ENCODE assay signal across 17 cellular contexts in the genomic region with DNA sequence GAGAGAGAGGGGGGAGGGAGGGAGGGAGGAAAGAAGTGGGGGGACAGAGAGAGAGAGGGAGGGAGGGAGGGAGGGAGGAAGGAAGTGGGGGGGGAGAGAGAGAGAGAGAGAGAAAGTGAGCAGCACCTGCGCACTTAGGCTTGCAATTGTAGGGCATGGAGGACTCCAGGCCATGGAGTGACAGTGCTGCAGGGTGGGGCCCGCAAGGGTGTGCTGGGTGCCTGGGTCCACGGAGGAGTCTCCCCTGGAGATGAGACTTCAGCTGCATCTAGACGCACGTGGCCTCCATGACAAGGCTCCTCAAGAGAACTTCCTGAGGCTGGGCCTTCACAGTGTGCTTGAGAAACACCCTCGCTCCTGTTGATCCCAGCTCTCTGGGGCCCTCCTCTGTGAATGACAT. TPM values are rescaled to one million over a fixed set of nuclear protein-coding genes. Genes with fewer than 3 reads are reported as not detected.
A peak's percentile ranks its signal among the peaks of the same experiment; 100 is the strongest.
DNase-seq lines count a peak whose midpoint lies in the region; ATAC-seq and TF ChIP-seq lines count a peak whose summit lies in the region.
"Had no signal": no experiment of that assay in that cellular context is flagged by ENCODE, and none has a peak within 500 bp of the region (broad histone marks: within the 10 kb centered on the region; RNA-seq: fewer than 3 reads in every experiment).

No MANE protein-coding gene starts in this region.

- peaks cover 3% of the 10 kb centered on the region for H3K36me3 Mint-ChIP-seq in CD4-positive, CD25-positive, alpha-beta regulatory T cell
- no peaks in the 10 kb centered on the region for H3K36me3 Mint-ChIP-seq in natural killer cell treated with Interleukin-12 subunit alpha and Interleukin-12 subunit beta and Interleukin-15 and Interleukin-18, amount 100 ng/mL, for 72 hours
- H3K36me3 Mint-ChIP-seq: CD4-positive, alpha-beta memory T cell had no signal

- TF ChIP-seq POLR2A in NB4 (IDR thresholded peaks at IDR 0.05; ENCODE audit: extremely low read depth, insufficient read length), result no peak

- H3K36me3 ChIP-seq in CD4-positive, CD25-positive, alpha-beta regulatory T cell (ENCODE audit: control insufficient read depth, insufficient read depth, low read length), result no peaks in the 10 kb centered on the region
- H3K36me3 ChIP-seq: BLaER1 treated with 17β-estradiol and CSF1 and Interleukin-3, amounts not matched to agents 10 nM and 100 nM had no signal

- no peak overlapping the region for H3K27ac Mint-ChIP-seq in CD4-positive, CD25-positive, alpha-beta regulatory T cell
- peak overlapping the region; percentile 8 to 81 for H3K27ac Mint-ChIP-seq in natural killer cell treated with Interleukin-12 subunit alpha and Interleukin-12 subunit beta and Interleukin-15 and Interleukin-18, amount 100 ng/mL, for 72 hours

- peak overlapping the region; percentile 14 for H3K27ac ChIP-seq in CD4-positive, CD25-positive, alpha-beta regulatory T cell (ENCODE audit: insufficient read depth, low read length, poor library complexity, severe bottlenecking)
- H3K27ac ChIP-seq: BLaER1 treated with 17β-estradiol and CSF1 and Interleukin-3, amounts not matched to agents 10 nM and 100 nM; GM23248 had no signal

- peaks cover 0 to 1% (median 0%) of the 10 kb centered on the region in 7 donors for H3K9me3 Mint-ChIP-seq in CD4-positive, CD25-positive, alpha-beta regulatory T cell
- H3K9me3 Mint-ChIP-seq in natural killer cell treated with Interleukin-12 subunit alpha and Interleukin-12 subunit beta and Interleukin-15 and Interleukin-18, amount 100 ng/mL, for 72 hours, result no peaks in the 10 kb centered on the region

- H3K27me3 Mint-ChIP-seq in CD4-positive, CD25-positive, alpha-beta regulatory T cell, result peaks cover 3% of the 10 kb centered on the region
- peaks cover 7 to 22% of the 10 kb centered on the region in 2 donors for H3K27me3 Mint-ChIP-seq in natural killer cell treated with Interleukin-12 subunit alpha and Interleukin-12 subunit beta and Interleukin-15 and Interleukin-18, amount 100 ng/mL, for 72 hours

- H3K4me3 ChIP-seq in CD4-positive, CD25-positive, alpha-beta regulatory T cell (ENCODE audit: low read depth, low read length), result no peak overlapping the region
- H3K4me3 ChIP-seq in NB4 (ENCODE audit: low read depth, low read length), result no peak overlapping the region
- H3K4me3 ChIP-seq: BLaER1 treated with 17β-estradiol and CSF1 and Interleukin-3, amounts not matched to agents 10 nM and 100 nM; GM23248 had no signal

- H3K27me3 ChIP-seq in CD4-positive, CD25-positive, alpha-beta regulatory T cell (ENCODE audit: control insufficient read depth, insufficient read depth, low read length), result peaks cover 1% of the 10 kb centered on the region
- H3K27me3 ChIP-seq: BLaER1 treated with 17β-estradiol and CSF1 and Interleukin-3, amounts not matched to agents 10 nM and 100 nM had no signal

- peaks cover 0 to 4% of the 10 kb centered on the region in 2 experiments for H3K9me3 ChIP-seq in CD4-positive, CD25-positive, alpha-beta regulatory T cell (ENCODE audit: control insufficient read depth in 2 of 2, low read length in 2 of 2)

- no peak for TF ChIP-seq CTCF in NB4 (IDR thresholded peaks at IDR 0.05; ENCODE audit: low read depth, low read length)

- no peak overlapping the region for H3K4me3 Mint-ChIP-seq in CD4-positive, CD25-positive, alpha-beta regulatory T cell
- H3K4me3 Mint-ChIP-seq in natural killer cell treated with Interleukin-12 subunit alpha and Interleukin-12 subunit beta and Interleukin-15 and Interleukin-18, amount 100 ng/mL, for 72 hours, result no peak overlapping the region
- H3K4me3 Mint-ChIP-seq: CD4-positive, alpha-beta memory T cell had no signal

- H3K4me1 ChIP-seq in CD4-positive, CD25-positive, alpha-beta regulatory T cell (ENCODE audit: control insufficient read depth, insufficient read depth, low read length, poor library complexity, severe bottlenecking), result peaks cover 5% of the 10 kb centered on the region

- ATAC-seq in CD4-positive, CD25-positive, alpha-beta regulatory T cell (ENCODE audit: low read depth in 2 of 2), result no peak
- no peak for ATAC-seq in natural killer cell treated with Interleukin-12 subunit alpha and Interleukin-12 subunit beta and Interleukin-15 and Interleukin-18, amount 100 ng/mL, for 72 hours
- ATAC-seq in HG02884 (IDR thresholded peaks at IDR 0.05; ENCODE audit: unreplicated experiment) (no peak), HG02852 (IDR thresholded peaks at IDR 0.05; ENCODE audit: unreplicated experiment) (no peak)
- ATAC-seq: HCT116, HepG2 had no signal

- DNase-seq in CD4-positive, CD25-positive, alpha-beta regulatory T cell, result no peak
- DNase-seq in NB4 (ENCODE audit: low read depth) (peak; percentile 23), islet precursor cell (peak; percentile 32), NAMALWA (ENCODE audit: low spot score) (no peak)
- DNase-seq in natural killer cell treated with Interleukin-12 subunit alpha and Interleukin-12 subunit beta and Interleukin-15 and Interleukin-18, amount 100 ng/mL, for 72 hours (ENCODE audit: low spot score), result no peak
- DNase-seq: ACHN; CD4-positive, alpha-beta memory T cell; COR-L47; DMS53; GM23248 had no signal

- H3K4me1 Mint-ChIP-seq in CD4-positive, CD25-positive, alpha-beta regulatory T cell, result peaks cover 0 to 5% (median 3%) of the 10 kb centered on the region in 4 donors
- H3K4me1 Mint-ChIP-seq in natural killer cell treated with Interleukin-12 subunit alpha and Interleukin-12 subunit beta and Interleukin-15 and Interleukin-18, amount 100 ng/mL, for 72 hours (ENCODE audit: low read depth in 2 of 2), result peaks cover 5 to 10% of the 10 kb centered on the region in 2 donors

RNA-seq across cellular contexts. Expression of a gene that starts 44.5 kb away (rescaled TPM):
- total RNA-seq in CD4-positive, CD25-positive, alpha-beta regulatory T cell, result not detected
- not detected for polyA plus RNA-seq in CD4-positive, CD25-positive, alpha-beta regulatory T cell
- total RNA-seq in natural killer cell treated with Interleukin-12 subunit alpha and Interleukin-12 subunit beta and Interleukin-15 and Interleukin-18, amount 100 ng/mL, for 72 hours, result not detected
- total RNA-seq: A172; CD4-positive, alpha-beta memory T cell; Daoy; GM23248; HepG2 had no signal
- polyA plus RNA-seq: CD4-positive, alpha-beta memory T cell; GM23248; HepG2 had no signal

RNA-seq across cellular contexts. Expression of a gene that starts 58.7 kb away (rescaled TPM):
- 63.9 TPM for total RNA-seq in CD4-positive, CD25-positive, alpha-beta regulatory T cell
- 10 to 100 TPM; 10.0 to 14.4 (median 12.9) TPM for polyA plus RNA-seq in CD4-positive, CD25-positive, alpha-beta regulatory T cell
- 100 to 1,000 TPM in 1 of 2 donors, 10 to 100 TPM in 1; 65.1 to 147 TPM for total RNA-seq in natural killer cell treated with Interleukin-12 subunit alpha and Interleukin-12 subunit beta and Interleukin-15 and Interleukin-18, amount 100 ng/mL, for 72 hours

Comparison
In these comparisons a context has a peak if more than half of its experiments do, and no peak if none do; other contexts are left out.
1. DNase-seq: peak in NB4 (single experiment) and islet precursor cell (single experiment); none in CD4-positive, CD25-positive, alpha-beta regulatory T cell (0 of 3), natural killer cell treated with Interleukin-12 subunit alpha and Interleukin-12 subunit beta and Interleukin-15 and Interleukin-18, amount 100 ng/mL, for 72 hours (single experiment) and NAMALWA (single experiment).
2. H3K27ac Mint-ChIP-seq: peak in natural killer cell treated with Interleukin-12 subunit alpha and Interleukin-12 subunit beta and Interleukin-15 and Interleukin-18, amount 100 ng/mL, for 72 hours (2 of 2); none in CD4-positive, CD25-positive, alpha-beta regulatory T cell (0 of 3).